1 cellular context compared by ENCODE assay signal in the genomic region with DNA sequence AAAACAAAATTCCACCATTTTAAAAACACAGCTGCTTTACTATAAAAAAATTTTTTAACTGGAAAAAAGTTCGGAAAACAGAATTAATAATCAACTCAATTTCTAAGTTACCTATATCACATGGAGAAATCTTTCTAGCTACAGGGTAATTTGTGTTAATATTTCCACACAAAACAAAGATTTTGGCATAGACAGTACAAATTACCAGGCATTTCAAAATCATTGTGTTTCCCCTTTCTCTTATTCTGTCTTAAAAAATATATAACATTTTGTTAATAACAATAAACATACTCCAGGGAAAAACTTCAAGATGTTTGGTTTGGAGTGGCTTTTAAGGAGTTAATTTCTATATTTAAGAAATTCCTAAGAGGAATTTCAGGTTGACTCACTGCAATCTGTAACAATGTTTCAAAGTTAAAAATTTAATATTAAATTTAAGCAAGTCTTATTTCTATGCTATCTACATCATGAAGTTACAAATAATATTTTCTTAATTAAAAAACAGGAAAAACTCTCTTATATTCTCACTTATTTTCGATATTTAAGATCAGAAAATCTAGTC.
TF ChIP-seq lines count a peak whose summit lies in the region.

No MANE protein-coding gene starts in this region.

TF ChIP-seq in WTC11, 78 proteins besides CTCF, POLR2A, EP300 and RAD21 (continued from another document):
- TF ChIP-seq AR (CRISPR knock-in tag; IDR thresholded peaks at IDR 0.05) (no peak), ZNF219 (CRISPR knock-in tag; IDR thresholded peaks at IDR 0.05; ENCODE audit: borderline replicate concordance) (no peak), GTF2I (CRISPR knock-in tag; conservative IDR thresholded peaks at IDR 0.05) (no peak), JAZF1 (CRISPR knock-in tag; IDR thresholded peaks at IDR 0.05) (no peak)
- TF ChIP-seq, protein P1, sequence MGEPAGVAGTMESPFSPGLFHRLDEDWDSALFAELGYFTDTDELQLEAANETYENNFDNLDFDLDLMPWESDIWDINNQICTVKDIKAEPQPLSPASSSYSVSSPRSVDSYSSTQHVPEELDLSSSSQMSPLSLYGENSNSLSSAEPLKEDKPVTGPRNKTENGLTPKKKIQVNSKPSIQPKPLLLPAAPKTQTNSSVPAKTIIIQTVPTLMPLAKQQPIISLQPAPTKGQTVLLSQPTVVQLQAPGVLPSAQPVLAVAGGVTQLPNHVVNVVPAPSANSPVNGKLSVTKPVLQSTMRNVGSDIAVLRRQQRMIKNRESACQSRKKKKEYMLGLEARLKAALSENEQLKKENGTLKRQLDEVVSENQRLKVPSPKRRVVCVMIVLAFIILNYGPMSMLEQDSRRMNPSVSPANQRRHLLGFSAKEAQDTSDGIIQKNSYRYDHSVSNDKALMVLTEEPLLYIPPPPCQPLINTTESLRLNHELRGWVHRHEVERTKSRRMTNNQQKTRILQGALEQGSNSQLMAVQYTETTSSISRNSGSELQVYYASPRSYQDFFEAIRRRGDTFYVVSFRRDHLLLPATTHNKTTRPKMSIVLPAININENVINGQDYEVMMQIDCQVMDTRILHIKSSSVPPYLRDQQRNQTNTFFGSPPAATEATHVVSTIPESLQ (CRISPR knock-in tag; IDR thresholded peaks at IDR 0.05) = no peak
- TF ChIP-seq, protein P2, sequence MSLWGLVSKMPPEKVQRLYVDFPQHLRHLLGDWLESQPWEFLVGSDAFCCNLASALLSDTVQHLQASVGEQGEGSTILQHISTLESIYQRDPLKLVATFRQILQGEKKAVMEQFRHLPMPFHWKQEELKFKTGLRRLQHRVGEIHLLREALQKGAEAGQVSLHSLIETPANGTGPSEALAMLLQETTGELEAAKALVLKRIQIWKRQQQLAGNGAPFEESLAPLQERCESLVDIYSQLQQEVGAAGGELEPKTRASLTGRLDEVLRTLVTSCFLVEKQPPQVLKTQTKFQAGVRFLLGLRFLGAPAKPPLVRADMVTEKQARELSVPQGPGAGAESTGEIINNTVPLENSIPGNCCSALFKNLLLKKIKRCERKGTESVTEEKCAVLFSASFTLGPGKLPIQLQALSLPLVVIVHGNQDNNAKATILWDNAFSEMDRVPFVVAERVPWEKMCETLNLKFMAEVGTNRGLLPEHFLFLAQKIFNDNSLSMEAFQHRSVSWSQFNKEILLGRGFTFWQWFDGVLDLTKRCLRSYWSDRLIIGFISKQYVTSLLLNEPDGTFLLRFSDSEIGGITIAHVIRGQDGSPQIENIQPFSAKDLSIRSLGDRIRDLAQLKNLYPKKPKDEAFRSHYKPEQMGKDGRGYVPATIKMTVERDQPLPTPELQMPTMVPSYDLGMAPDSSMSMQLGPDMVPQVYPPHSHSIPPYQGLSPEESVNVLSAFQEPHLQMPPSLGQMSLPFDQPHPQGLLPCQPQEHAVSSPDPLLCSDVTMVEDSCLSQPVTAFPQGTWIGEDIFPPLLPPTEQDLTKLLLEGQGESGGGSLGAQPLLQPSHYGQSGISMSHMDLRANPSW (CRISPR knock-in tag; conservative IDR thresholded peaks at IDR 0.05; ENCODE audit: low read depth) = no peak
- TF ChIP-seq, protein P3, sequence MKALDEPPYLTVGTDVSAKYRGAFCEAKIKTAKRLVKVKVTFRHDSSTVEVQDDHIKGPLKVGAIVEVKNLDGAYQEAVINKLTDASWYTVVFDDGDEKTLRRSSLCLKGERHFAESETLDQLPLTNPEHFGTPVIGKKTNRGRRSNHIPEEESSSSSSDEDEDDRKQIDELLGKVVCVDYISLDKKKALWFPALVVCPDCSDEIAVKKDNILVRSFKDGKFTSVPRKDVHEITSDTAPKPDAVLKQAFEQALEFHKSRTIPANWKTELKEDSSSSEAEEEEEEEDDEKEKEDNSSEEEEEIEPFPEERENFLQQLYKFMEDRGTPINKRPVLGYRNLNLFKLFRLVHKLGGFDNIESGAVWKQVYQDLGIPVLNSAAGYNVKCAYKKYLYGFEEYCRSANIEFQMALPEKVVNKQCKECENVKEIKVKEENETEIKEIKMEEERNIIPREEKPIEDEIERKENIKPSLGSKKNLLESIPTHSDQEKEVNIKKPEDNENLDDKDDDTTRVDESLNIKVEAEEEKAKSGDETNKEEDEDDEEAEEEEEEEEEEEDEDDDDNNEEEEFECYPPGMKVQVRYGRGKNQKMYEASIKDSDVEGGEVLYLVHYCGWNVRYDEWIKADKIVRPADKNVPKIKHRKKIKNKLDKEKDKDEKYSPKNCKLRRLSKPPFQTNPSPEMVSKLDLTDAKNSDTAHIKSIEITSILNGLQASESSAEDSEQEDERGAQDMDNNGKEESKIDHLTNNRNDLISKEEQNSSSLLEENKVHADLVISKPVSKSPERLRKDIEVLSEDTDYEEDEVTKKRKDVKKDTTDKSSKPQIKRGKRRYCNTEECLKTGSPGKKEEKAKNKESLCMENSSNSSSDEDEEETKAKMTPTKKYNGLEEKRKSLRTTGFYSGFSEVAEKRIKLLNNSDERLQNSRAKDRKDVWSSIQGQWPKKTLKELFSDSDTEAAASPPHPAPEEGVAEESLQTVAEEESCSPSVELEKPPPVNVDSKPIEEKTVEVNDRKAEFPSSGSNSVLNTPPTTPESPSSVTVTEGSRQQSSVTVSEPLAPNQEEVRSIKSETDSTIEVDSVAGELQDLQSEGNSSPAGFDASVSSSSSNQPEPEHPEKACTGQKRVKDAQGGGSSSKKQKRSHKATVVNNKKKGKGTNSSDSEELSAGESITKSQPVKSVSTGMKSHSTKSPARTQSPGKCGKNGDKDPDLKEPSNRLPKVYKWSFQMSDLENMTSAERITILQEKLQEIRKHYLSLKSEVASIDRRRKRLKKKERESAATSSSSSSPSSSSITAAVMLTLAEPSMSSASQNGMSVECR (CRISPR knock-in tag; IDR thresholded peaks at IDR 0.05; ENCODE audit: borderline replicate concordance) = no peak
